Comparison of ENCODE assay signal across 28 cellular contexts in the genomic region with DNA sequence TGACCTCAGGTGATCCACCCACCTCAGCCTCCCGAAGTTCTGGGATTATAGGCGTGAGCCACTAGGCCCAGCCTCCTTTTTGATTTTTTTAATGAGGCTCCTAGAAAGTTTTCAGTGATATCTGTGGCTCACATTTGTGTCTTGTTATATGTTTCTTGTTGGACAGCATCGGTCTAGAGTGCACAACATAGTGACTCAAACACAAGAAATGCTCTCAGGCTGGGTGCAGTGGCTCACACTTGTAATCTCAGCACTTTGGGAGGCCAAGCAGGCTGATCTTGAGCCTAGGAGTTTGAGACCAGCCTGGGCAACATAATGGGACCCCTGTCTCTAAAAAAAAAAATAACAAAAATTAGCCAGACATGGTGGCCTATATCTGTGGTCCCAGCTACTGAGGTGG.
"Had no signal": no experiment of that assay in that cellular context is flagged by ENCODE, and none has a peak within 500 bp of the region (broad histone marks: within the 10 kb centered on the region; RNA-seq: fewer than 3 reads in every experiment).

No MANE protein-coding gene starts in this region.

- H3K36me3 ChIP-seq: brain microvascular endothelial cell, cardiac muscle cell, MG63 had no signal

- DNase-seq: activated B cell treated with CpG ODN at 0.5 μM for 24 hours; activated CD4-positive, alpha-beta T cell treated with anti-CD3 and anti-CD28 coated beads for 1 hour; activated CD4-positive, alpha-beta T cell treated with anti-CD3 and anti-CD28 coated beads, Interleukin-2, amount 10 ng/mL, durations not matched to agents 24 days and 14 days; activated CD4-positive, alpha-beta T cell treated with anti-CD3 and anti-CD28 coated beads, Interleukin-2, amount 50 U/mL, for 48 hours; activated effector memory CD4-positive, alpha-beta T cell treated with anti-CD3 and anti-CD28 coated beads, Interleukin-2, amount 50 U/mL, for 16 hours; activated naive CD4-positive, alpha-beta T cell treated with Interleukin-2 at 50 U/mL for 16 hours; activated naive CD8-positive, alpha-beta T cell treated with anti-CD3 and anti-CD28 coated beads for 36 hours; activated T-cell treated with anti-CD3 and anti-CD28 coated beads, Interleukin-2, amount 50 U/mL, for 4 hours; brain microvascular endothelial cell; MG63; MV-4-11; NCI-H1092 treated with DMSO at 0.1 percent for 48 hours; NCI-H1417 treated with DMSO at 0.1 percent for 48 hours; NCI-H1694; NCI-H2029; NCI-H2107; NCI-H2171 treated with DMSO at 0.1 percent for 48 hours; NCI-H226; NCI-H510A; NCI-H526 treated with DMSO at 0.1 percent for 48 hours; NCI-H82; SIG-M5; T-cell; T-helper 2 cell; T1000 had no signal

- H3K27ac ChIP-seq: brain microvascular endothelial cell, cardiac muscle cell, SK-N-MC had no signal

- H3K27me3 Mint-ChIP-seq: activated B cell treated with CpG ODN at 0.5 μM for 24 hours; activated CD4-positive, alpha-beta T cell treated with anti-CD3 and anti-CD28 coated beads, Interleukin-2, amount 10 ng/mL, durations not matched to agents 24 days and 14 days; activated naive CD8-positive, alpha-beta T cell treated with anti-CD3 and anti-CD28 coated beads for 36 hours; T-cell had no signal

- H3K27ac Mint-ChIP-seq: activated B cell treated with CpG ODN at 0.5 μM for 24 hours; activated CD4-positive, alpha-beta T cell treated with anti-CD3 and anti-CD28 coated beads, Interleukin-2, amount 10 ng/mL, durations not matched to agents 24 days and 14 days; activated naive CD8-positive, alpha-beta T cell treated with anti-CD3 and anti-CD28 coated beads for 36 hours had no signal

- H3K9me3 ChIP-seq: MG63 had no signal

- H3K4me3 ChIP-seq: cardiac muscle cell, MG63, SK-N-MC had no signal

- H3K4me3 Mint-ChIP-seq: activated B cell treated with CpG ODN at 0.5 μM for 24 hours; activated CD4-positive, alpha-beta T cell treated with anti-CD3 and anti-CD28 coated beads, Interleukin-2, amount 10 ng/mL, durations not matched to agents 24 days and 14 days; activated naive CD8-positive, alpha-beta T cell treated with anti-CD3 and anti-CD28 coated beads for 36 hours; activated T-cell treated with anti-CD3 and anti-CD28 coated beads, Interleukin-2, amount 50 U/mL, for 4 hours; T-cell had no signal

- H3K9me3 Mint-ChIP-seq: activated B cell treated with CpG ODN at 0.5 μM for 24 hours; activated CD4-positive, alpha-beta T cell treated with anti-CD3 and anti-CD28 coated beads, Interleukin-2, amount 10 ng/mL, durations not matched to agents 24 days and 14 days; activated T-cell treated with anti-CD3 and anti-CD28 coated beads, Interleukin-2, amount 50 U/mL, for 4 hours had no signal

- FAIRE-seq: TTC549 had no signal

- H3K27me3 ChIP-seq: brain microvascular endothelial cell, cardiac muscle cell, MG63 had no signal
